Comparison of ENCODE assay signal across 1 cellular context in the genomic region with DNA sequence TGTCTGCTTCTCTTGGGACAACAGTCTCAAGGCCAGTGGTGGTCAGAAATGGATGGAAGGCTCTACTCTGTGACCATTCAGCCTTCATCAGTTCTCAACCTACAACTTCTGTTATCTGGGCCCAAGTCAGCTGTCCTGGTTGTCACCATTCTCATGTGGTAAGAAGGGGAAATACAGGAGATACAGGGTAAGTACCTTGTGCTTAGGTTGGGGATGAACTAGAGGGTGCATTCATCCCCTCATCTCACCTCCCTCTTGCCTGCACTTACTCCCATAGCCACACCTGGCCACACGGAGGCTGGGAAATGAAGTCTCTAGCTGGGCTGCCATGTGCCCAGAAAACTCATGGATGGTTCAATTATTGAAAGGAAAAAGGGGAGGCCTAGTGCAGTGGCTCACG.
TF ChIP-seq lines count a peak whose summit lies in the region.

No MANE protein-coding gene starts in this region.

TF ChIP-seq in HCT116, 20 proteins besides CTCF, POLR2A, EP300 and RAD21 (continued from another document):
- TF ChIP-seq TCF7L2 (IDR thresholded peaks at IDR 0.05; ENCODE audit: borderline replicate concordance, extremely low read depth, insufficient read depth, insufficient read length) (no peak), EZH2 (IDR thresholded peaks at IDR 0.05) (no peak), ELF1 (IDR thresholded peaks at IDR 0.05; ENCODE audit: borderline replicate concordance, low read depth) (no peak), EGR1 (IDR thresholded peaks at IDR 0.05; ENCODE audit: low read depth) (no peak)
